22 cellular contexts compared by ENCODE assay signal in genomic region chr1:114473796-114474195, GRCh38. TPM values are rescaled to one million over a fixed set of nuclear protein-coding genes. Genes with fewer than 3 reads are reported as not detected.
DNase-seq lines count a peak whose midpoint lies in the region; ATAC-seq, FAIRE-seq and TF ChIP-seq lines count a peak whose summit lies in the region.
"Had no signal": no experiment of that assay in that cellular context is flagged by ENCODE, and none has a peak within 500 bp of the region (broad histone marks: within the 10 kb centered on the region; RNA-seq: fewer than 3 reads in every experiment).

No MANE protein-coding gene starts in this region.

- H3K4me3 Mint-ChIP-seq in activated CD4-positive, alpha-beta T cell treated with anti-CD3 and anti-CD28 coated beads for 36 hours: no peak overlapping the region
- no peak overlapping the region for H3K4me3 Mint-ChIP-seq in CD8-positive, alpha-beta T cell
- H3K4me3 Mint-ChIP-seq in WTC11: no peak overlapping the region
- H3K4me3 Mint-ChIP-seq in stimulated activated memory B cell treated with anti-CD40 and anti-IgM and Interleukin-4, amounts not matched to agents 10 μg/mL and 1 μg/mL and 100 μg/mL, for 72 hours: no peak overlapping the region

- no peak for FAIRE-seq in keratinocyte (lab: Jason Lieb, UNC)
- FAIRE-seq: HTR-8/SVneo had no signal

- no peak overlapping the region for H3K4me2 ChIP-seq in keratinocyte (ENCODE audit: control insufficient read depth, extremely low read depth, insufficient read depth, low read depth, low read length)
- H3K4me2 ChIP-seq: SK-N-SH had no signal

- dilution Hi-C loops in keratinocyte (cut with MboI; ENCODE audit: extremely low pct_ligation_motif_present, low sequenced_read_pairs): no loop called here

- ATAC-seq in activated CD4-positive, alpha-beta T cell treated with anti-CD3 and anti-CD28 coated beads for 36 hours: no peak
- no peak for ATAC-seq in CD8-positive, alpha-beta T cell
- ATAC-seq in WTC11 (no peak), esophagus mucosa (no peak)
- ATAC-seq in stimulated activated memory B cell treated with anti-CD40 and anti-IgM and Interleukin-4, amounts not matched to agents 10 μg/mL and 1 μg/mL and 100 μg/mL, for 72 hours: no peak
- no peak for ATAC-seq in activated naive CD4-positive, alpha-beta T cell treated with anti-CD3 and anti-CD28 coated beads, Interleukin-2, amount 50 U/mL, for 72 hours

- intact Hi-C loops in activated CD4-positive, alpha-beta T cell treated with anti-CD3 and anti-CD28 coated beads for 36 hours (cut with DNase I, micrococcal nuclease): no loop called here
- intact Hi-C loops in CD8-positive, alpha-beta T cell (cut with DNase I, micrococcal nuclease): no loop called here

- no peaks in the 10 kb centered on the region for H3K27me3 Mint-ChIP-seq in activated CD4-positive, alpha-beta T cell treated with anti-CD3 and anti-CD28 coated beads for 36 hours
- H3K27me3 Mint-ChIP-seq in CD8-positive, alpha-beta T cell (ENCODE audit: low read depth): no peaks in the 10 kb centered on the region
- no peaks in the 10 kb centered on the region for H3K27me3 Mint-ChIP-seq in WTC11 (ENCODE audit: low read depth)
- H3K27me3 Mint-ChIP-seq in stimulated activated memory B cell treated with anti-CD40 and anti-IgM and Interleukin-4, amounts not matched to agents 10 μg/mL and 1 μg/mL and 100 μg/mL, for 72 hours: no peaks in the 10 kb centered on the region

- no peaks in the 10 kb centered on the region for H3K36me3 ChIP-seq in CD8-positive, alpha-beta T cell (ENCODE audit: insufficient read depth, low read length)
- H3K36me3 ChIP-seq in keratinocyte (ENCODE audit: control insufficient read depth in 2 of 2, extremely low read depth in 1 of 2, insufficient read depth in 2 of 2, low read length in 2 of 2): no peaks in the 10 kb centered on the region
- H3K36me3 ChIP-seq: Peyer's patch had no signal

- no peak overlapping the region for H2AFZ ChIP-seq in keratinocyte (ENCODE audit: control insufficient read depth, low read length)
- H2AFZ ChIP-seq: GM23248 had no signal

- DNase-seq in activated CD4-positive, alpha-beta T cell treated with anti-CD3 and anti-CD28 coated beads for 36 hours: no peak
- no peak for DNase-seq in activated CD4-positive, alpha-beta T cell treated with anti-CD3 and anti-CD28 coated beads, Interleukin-2, amount 50 U/mL, for 4 hours
- no peak for DNase-seq in CD8-positive, alpha-beta T cell
- DNase-seq in WTC11 (ENCODE audit: low spot score): no peak
- no peak for DNase-seq in keratinocyte (ENCODE audit: low read depth, low spot score)
- DNase-seq in activated naive CD4-positive, alpha-beta T cell treated with anti-CD3 and anti-CD28 coated beads, Interleukin-2, amount 50 U/mL, for 72 hours (ENCODE audit: low spot score in 2 of 2): no peak
- DNase-seq: EL, GM23248, MV-4-11, NCI-H1417, NCI-H2029, NCI-H2171, NCI-H446 treated with DMSO at 0.1 percent for 48 hours, NCI-H82, Peyer's patch, SHP77, SK-N-SH had no signal

- H3K27ac ChIP-seq in CD8-positive, alpha-beta T cell (ENCODE audit: low read depth, low read length): no peak overlapping the region
- peak overlapping the region; percentile 41 for H3K27ac ChIP-seq in keratinocyte (ENCODE audit: control insufficient read depth, insufficient read depth, low read length)
- H3K27ac ChIP-seq: 22Rv1, GM23248, HL-60, Peyer's patch had no signal

- POLR2A ChIA-PET in activated CD4-positive, alpha-beta T cell treated with anti-CD3 and anti-CD28 coated beads for 36 hours (lab: Charles Lee): no interaction called here
- POLR2A ChIA-PET in CD8-positive, alpha-beta T cell (lab: Charles Lee): no interaction called here
- POLR2A ChIA-PET in WTC11 (lab: Charles Lee): interaction anchor here (0.6 kb wide), 1 partner anchor 323 kb away, joined by 5 read pairs; no protein-coding TSS in a partner anchor

- H3K27ac Mint-ChIP-seq in activated CD4-positive, alpha-beta T cell treated with anti-CD3 and anti-CD28 coated beads for 36 hours: peak overlapping the region; percentile 70
- H3K27ac Mint-ChIP-seq in CD8-positive, alpha-beta T cell: peak overlapping the region; percentile 10
- peak overlapping the region; percentile 85 for H3K27ac Mint-ChIP-seq in WTC11
- no peak overlapping the region for H3K27ac Mint-ChIP-seq in stimulated activated memory B cell treated with anti-CD40 and anti-IgM and Interleukin-4, amounts not matched to agents 10 μg/mL and 1 μg/mL and 100 μg/mL, for 72 hours
- H3K27ac Mint-ChIP-seq in activated naive CD4-positive, alpha-beta T cell treated with anti-CD3 and anti-CD28 coated beads, Interleukin-2, amount 50 U/mL, for 72 hours: peak overlapping the region in 1 of 2 donors; percentile 20

- H3K4me1 Mint-ChIP-seq in activated CD4-positive, alpha-beta T cell treated with anti-CD3 and anti-CD28 coated beads for 36 hours: peaks cover 63% of the 10 kb centered on the region
- peaks cover 64% of the 10 kb centered on the region for H3K4me1 Mint-ChIP-seq in CD8-positive, alpha-beta T cell (ENCODE audit: low read depth)
- H3K4me1 Mint-ChIP-seq in WTC11: peaks cover 28% of the 10 kb centered on the region
- H3K4me1 Mint-ChIP-seq in stimulated activated memory B cell treated with anti-CD40 and anti-IgM and Interleukin-4, amounts not matched to agents 10 μg/mL and 1 μg/mL and 100 μg/mL, for 72 hours: peaks cover 66% of the 10 kb centered on the region

- peaks cover 5% of the 10 kb centered on the region for H3K9me3 Mint-ChIP-seq in activated CD4-positive, alpha-beta T cell treated with anti-CD3 and anti-CD28 coated beads for 36 hours (ENCODE audit: low read depth)
- H3K9me3 Mint-ChIP-seq in CD8-positive, alpha-beta T cell: peaks cover 4% of the 10 kb centered on the region
- peaks cover 3% of the 10 kb centered on the region for H3K9me3 Mint-ChIP-seq in WTC11
- H3K9me3 Mint-ChIP-seq in stimulated activated memory B cell treated with anti-CD40 and anti-IgM and Interleukin-4, amounts not matched to agents 10 μg/mL and 1 μg/mL and 100 μg/mL, for 72 hours: peaks cover 4% of the 10 kb centered on the region
- peaks cover 6% of the 10 kb centered on the region in 2 donors for H3K9me3 Mint-ChIP-seq in activated naive CD4-positive, alpha-beta T cell treated with anti-CD3 and anti-CD28 coated beads, Interleukin-2, amount 50 U/mL, for 72 hours

- H3K9ac ChIP-seq in keratinocyte (ENCODE audit: control insufficient read depth, extremely low read depth, insufficient read depth, low read length): no peak overlapping the region
- H3K9ac ChIP-seq: GM23248, SK-N-SH had no signal

- H3K4me3 ChIP-seq in CD8-positive, alpha-beta T cell (ENCODE audit: low read depth, low read length): no peak overlapping the region
- no peak overlapping the region for H3K4me3 ChIP-seq in keratinocyte (ENCODE audit: control insufficient read depth in 2 of 3, extremely low read depth in 1 of 3, insufficient read depth in 2 of 3, low read depth in 1 of 3, low read length in 3 of 3)
- H3K4me3 ChIP-seq: GM23248, Peyer's patch had no signal

- H3K79me2 ChIP-seq in keratinocyte (ENCODE audit: control insufficient read depth, insufficient read depth, low read length): peaks cover 86% of the 10 kb centered on the region

- CTCF ChIA-PET in activated CD4-positive, alpha-beta T cell treated with anti-CD3 and anti-CD28 coated beads for 36 hours (lab: Charles Lee): no interaction called here
- CTCF ChIA-PET in CD8-positive, alpha-beta T cell (lab: Charles Lee): no interaction called here
- CTCF ChIA-PET in WTC11 (lab: Charles Lee): no interaction called here

- peaks cover 4% of the 10 kb centered on the region for H4K20me1 ChIP-seq in keratinocyte (ENCODE audit: control insufficient read depth, extremely low read depth, insufficient read depth, low read length)

- no peaks in the 10 kb centered on the region for H3K9me1 ChIP-seq in keratinocyte (ENCODE audit: control insufficient read depth, extremely low read depth, insufficient read depth, low read length)

- peaks cover 22% of the 10 kb centered on the region for H3K4me1 ChIP-seq in CD8-positive, alpha-beta T cell (ENCODE audit: insufficient read depth, low read length)
- H3K4me1 ChIP-seq in keratinocyte (ENCODE audit: control insufficient read depth, extremely low read depth, insufficient read depth, low read length): peaks cover 17% of the 10 kb centered on the region

- no peaks in the 10 kb centered on the region for H3K9me3 ChIP-seq in CD8-positive, alpha-beta T cell (ENCODE audit: low read length)
- peaks cover 5% of the 10 kb centered on the region for H3K9me3 ChIP-seq in keratinocyte (ENCODE audit: control insufficient read depth, low read depth, low read length)
- H3K9me3 ChIP-seq: Peyer's patch, SK-N-SH had no signal

- no peaks in the 10 kb centered on the region for H3K27me3 ChIP-seq in CD8-positive, alpha-beta T cell (ENCODE audit: insufficient read depth, low read length)
- H3K27me3 ChIP-seq in keratinocyte (ENCODE audit: control insufficient read depth, extremely low read depth, insufficient read depth, low read length): no peaks in the 10 kb centered on the region
- H3K27me3 ChIP-seq: Peyer's patch had no signal

- no peak for TF ChIP-seq CTCF in CD8-positive, alpha-beta T cell (IDR thresholded peaks at IDR 0.05)
- TF ChIP-seq CTCF in WTC11 (IDR thresholded peaks at IDR 0.05): no peak
- TF ChIP-seq CTCF in keratinocyte (optimal IDR thresholded peaks at IDR 0.05 in 1 of 3, IDR thresholded peaks at IDR 0.05 in 1 of 3, conservative IDR thresholded peaks at IDR 0.05 in 1 of 3; ENCODE audit: extremely low read depth in 1 of 3, insufficient read depth in 2 of 3, low read length in 3 of 3): no peak

- H3K36me3 Mint-ChIP-seq in activated CD4-positive, alpha-beta T cell treated with anti-CD3 and anti-CD28 coated beads for 36 hours (ENCODE audit: low read depth): peaks cover 22% of the 10 kb centered on the region
- H3K36me3 Mint-ChIP-seq in CD8-positive, alpha-beta T cell: peaks cover 32% of the 10 kb centered on the region
- H3K36me3 Mint-ChIP-seq in WTC11: no peaks in the 10 kb centered on the region; the same call in 1 of the 2 replicates
- peaks cover 38% of the 10 kb centered on the region for H3K36me3 Mint-ChIP-seq in stimulated activated memory B cell treated with anti-CD40 and anti-IgM and Interleukin-4, amounts not matched to agents 10 μg/mL and 1 μg/mL and 100 μg/mL, for 72 hours
- H3K36me3 Mint-ChIP-seq in activated naive CD4-positive, alpha-beta T cell treated with anti-CD3 and anti-CD28 coated beads, Interleukin-2, amount 50 U/mL, for 72 hours: peaks cover 7 to 16% of the 10 kb centered on the region in 2 donors

RNA-seq across cellular contexts. Expression of gene TRIM33, which starts 37.2 kb away (rescaled TPM):
- 10 to 100 TPM; 32.5 to 41.6 TPM for total RNA-seq in activated CD4-positive, alpha-beta T cell treated with anti-CD3 and anti-CD28 coated beads for 36 hours
- total RNA-seq in CD8-positive, alpha-beta T cell: 10 to 100 TPM; 50.4 to 50.7 TPM
- total RNA-seq in WTC11 (2021) (42.0 to 44.5 TPM (median 42.7 TPM) in 3 replicates), esophagus mucosa (22.2 TPM)
- polyA plus RNA-seq in keratinocyte: 18.3 to 26.4 TPM (median 22.9 TPM) in 3 replicates
- polyA plus RNA-seq in keratinocyte (2011; ENCODE audit: low read depth): 60.5 TPM
- 8.4 and 14.0 TPM in 2 replicates for polyA plus RNA-seq in keratinocyte (2011; cell fraction: cytosol; rRNA removed)
- polyA plus RNA-seq in keratinocyte (2011; cell fraction: nucleus; rRNA removed): 28.6 and 33.6 TPM in 2 replicates
- 15.4 and 28.6 TPM in 2 replicates for polyA plus RNA-seq in keratinocyte (2012; ENCODE audit: low replicate concordance)
- 12.3 to 49.3 TPM (median 24.9 TPM) in 3 replicates for polyA minus RNA-seq in keratinocyte
- polyA minus RNA-seq in keratinocyte (2011; cell fraction: cytosol; rRNA and poly(A)+ RNA removed): 19.2 TPM
- 23.3 and 57.2 TPM in 2 replicates for polyA minus RNA-seq in keratinocyte (2011; cell fraction: nucleus; rRNA and poly(A)+ RNA removed)
- 10 to 100 TPM; 36.7 to 45.5 TPM for total RNA-seq in activated naive CD4-positive, alpha-beta T cell treated with anti-CD3 and anti-CD28 coated beads, Interleukin-2, amount 50 U/mL, for 72 hours
